In the genomic region with DNA sequence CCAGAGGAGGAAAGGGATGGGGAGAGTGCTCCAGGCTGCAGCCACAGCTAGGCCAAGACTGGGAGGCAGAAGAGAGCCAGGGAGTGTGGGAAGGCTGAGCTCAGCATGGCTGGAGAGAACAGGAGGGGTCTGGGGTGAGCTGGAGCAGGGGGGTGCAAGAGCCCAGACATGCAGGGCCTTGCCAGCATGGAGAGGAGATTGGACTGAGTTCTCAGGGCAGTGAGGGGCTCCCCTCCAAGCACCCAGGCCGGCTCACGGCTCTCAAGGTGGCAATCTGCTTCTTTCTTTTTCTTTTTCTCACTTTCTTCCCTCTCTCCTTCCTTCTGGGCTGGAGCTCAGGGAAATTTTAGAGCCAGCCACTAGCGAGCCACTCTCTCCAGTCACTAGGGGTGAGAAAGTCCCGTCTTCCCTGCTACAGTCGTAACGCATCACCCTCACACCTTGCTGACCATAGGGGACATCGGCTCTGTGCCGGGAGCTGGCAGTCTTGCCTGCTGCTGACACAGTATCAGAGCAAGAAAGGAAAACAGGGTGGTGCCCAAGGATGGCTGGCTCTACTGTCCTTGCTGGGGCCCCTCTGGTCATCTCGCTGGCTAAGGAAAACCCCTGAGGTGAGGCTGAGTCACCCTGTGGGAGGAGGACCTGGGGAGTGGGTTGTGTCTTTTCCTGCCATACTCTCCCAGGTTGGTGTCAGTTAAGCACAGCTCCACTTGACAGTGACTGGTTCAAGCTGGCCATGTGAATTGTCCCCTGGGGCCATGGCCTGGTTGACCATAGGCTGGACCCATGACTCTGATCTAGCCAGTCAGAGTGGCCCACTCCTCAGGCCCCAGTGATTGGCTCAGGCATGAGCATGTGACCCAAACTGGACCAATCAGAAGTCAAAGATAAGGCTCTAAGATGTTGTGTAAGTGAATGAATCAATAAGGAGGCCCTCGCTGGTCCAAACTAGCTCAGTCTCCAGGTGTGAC, we compare ENCODE assay signal across 2 cellular contexts.
TF ChIP-seq lines count a peak whose summit lies in the region.

No MANE protein-coding gene starts in this region.

TF ChIP-seq in Ishikawa, 13 proteins besides CTCF, POLR2A, EP300 and RAD21:
- TF ChIP-seq USF1 (IDR thresholded peaks at IDR 0.05): 0 out of 2 replicates have a peak, but pooled peaks have one; percentile 12
- TF ChIP-seq REST (IDR thresholded peaks at IDR 0.05; ENCODE audit: low read depth): no peak

TF ChIP-seq in GM12878, 131 proteins besides CTCF, POLR2A, EP300 and RAD21:
- TF ChIP-seq ZBTB40 (IDR thresholded peaks at IDR 0.05; ENCODE audit: borderline replicate concordance) (no peak), CBX5 (IDR thresholded peaks at IDR 0.05; ENCODE audit: low read depth) (no peak)
